Comparison of ENCODE assay signal across 1 cellular context in the genomic region with DNA sequence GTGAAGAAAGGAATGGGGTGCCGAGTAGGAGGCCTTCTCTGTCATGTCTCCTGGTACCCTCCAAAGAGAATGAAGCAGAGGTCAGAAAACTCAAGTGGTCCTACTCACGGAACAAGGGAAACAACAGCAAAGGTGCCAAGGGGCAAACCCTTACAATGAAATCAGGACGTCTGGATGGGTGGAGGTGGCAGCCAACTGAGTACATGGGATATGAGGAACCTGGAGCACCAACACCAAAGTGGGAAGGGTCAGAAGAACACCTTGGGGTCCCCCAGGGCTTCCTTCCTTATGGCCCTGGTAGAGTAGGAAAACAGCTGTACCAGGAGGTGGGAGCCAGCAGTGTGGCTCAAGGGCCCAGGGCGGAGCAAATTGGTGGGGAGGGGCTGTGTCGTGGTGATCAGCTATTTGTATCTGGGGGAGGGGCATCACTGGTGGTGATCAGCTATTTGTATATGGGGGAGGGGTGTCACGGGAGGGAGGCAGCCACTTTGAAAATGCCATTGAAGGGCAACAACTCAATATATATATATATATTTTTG.
A peak's percentile ranks its signal among the peaks of the same experiment; 100 is the strongest.
TF ChIP-seq lines count a peak whose summit lies in the region.

No MANE protein-coding gene starts in this region.

TF ChIP-seq in K562, 482 proteins besides CTCF, POLR2A, EP300 and RAD21:
- TF ChIP-seq HNRNPLL (IDR thresholded peaks at IDR 0.05; ENCODE audit: low read depth, low read length, poor library complexity, severe bottlenecking): no peak
- TF ChIP-seq TCF3 (CRISPR knock-in tag; IDR thresholded peaks at IDR 0.05): no peak
- TF ChIP-seq KDM5B (IDR thresholded peaks at IDR 0.05; ENCODE audit: insufficient replicate concordance, low read depth, low read length): no peak
- TF ChIP-seq THRAP3 (IDR thresholded peaks at IDR 0.05; ENCODE audit: borderline replicate concordance): no peak
- TF ChIP-seq, protein P1, sequence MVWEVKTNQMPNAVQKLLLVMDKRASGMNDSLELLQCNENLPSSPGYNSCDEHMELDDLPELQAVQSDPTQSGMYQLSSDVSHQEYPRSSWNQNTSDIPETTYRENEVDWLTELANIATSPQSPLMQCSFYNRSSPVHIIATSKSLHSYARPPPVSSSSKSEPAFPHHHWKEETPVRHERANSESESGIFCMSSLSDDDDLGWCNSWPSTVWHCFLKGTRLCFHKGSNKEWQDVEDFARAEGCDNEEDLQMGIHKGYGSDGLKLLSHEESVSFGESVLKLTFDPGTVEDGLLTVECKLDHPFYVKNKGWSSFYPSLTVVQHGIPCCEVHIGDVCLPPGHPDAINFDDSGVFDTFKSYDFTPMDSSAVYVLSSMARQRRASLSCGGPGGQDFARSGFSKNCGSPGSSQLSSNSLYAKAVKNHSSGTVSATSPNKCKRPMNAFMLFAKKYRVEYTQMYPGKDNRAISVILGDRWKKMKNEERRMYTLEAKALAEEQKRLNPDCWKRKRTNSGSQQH (CRISPR knock-in tag; IDR thresholded peaks at IDR 0.05): no peak
- TF ChIP-seq GATAD2A (IDR thresholded peaks at IDR 0.05): no peak
- no peak for TF ChIP-seq HDAC3 (IDR thresholded peaks at IDR 0.05; ENCODE audit: borderline replicate concordance, partially characterized antibody)
- TF ChIP-seq POLR2AphosphoS5 (IDR thresholded peaks at IDR 0.05; ENCODE audit: control insufficient read depth, insufficient read depth, low read depth, low read length): peak; percentile 12; the same call in 1 of the 2 replicates
- TF ChIP-seq NRF1 (conservative IDR thresholded peaks at IDR 0.05 in 1 of 2, IDR thresholded peaks at IDR 0.05 in 1 of 2): no peak
- TF ChIP-seq POLR2B (IDR thresholded peaks at IDR 0.05; ENCODE audit: low read depth, partially characterized antibody): peak; percentile 13
- no peak for TF ChIP-seq ZNF75A (CRISPR knock-in tag; IDR thresholded peaks at IDR 0.05)
